Comparison of ENCODE assay signal across 9 cellular contexts in genomic region chr4:17111959-17112659, GRCh38.
DNase-seq lines count a peak whose midpoint lies in the region; ATAC-seq and TF ChIP-seq lines count a peak whose summit lies in the region.
"Had no signal": no experiment of that assay in that cellular context is flagged by ENCODE, and none has a peak within 500 bp of the region (broad histone marks: within the 10 kb centered on the region; RNA-seq: fewer than 3 reads in every experiment).

No MANE protein-coding gene starts in this region.

- ATAC-seq in GM18502 (IDR thresholded peaks at IDR 0.05; ENCODE audit: poor library complexity, unreplicated experiment): no peak

- H3K4me3 Mint-ChIP-seq in neural crest cell: no peak overlapping the region

- TF ChIP-seq CTCF in cardiac fibroblast (IDR thresholded peaks at IDR 0.05; ENCODE audit: low read depth, low read length) (peak; percentile 69), neural crest cell (conservative IDR thresholded peaks at IDR 0.05) (peak; percentile 55)

- peak; percentile 31 for DNase-seq in DMS53 (lab: John Stamatoyannopoulos, UW)
- DNase-seq in DMS53 treated with DMSO at 0.1 percent for 48 hours (lab: John Stamatoyannopoulos, UW; ENCODE audit: unreplicated experiment): no peak
- peak; percentile 11 for DNase-seq in HuH-7 (ENCODE audit: low spot score)
- peak; percentile 16 to 38 for DNase-seq in cardiac fibroblast (ENCODE audit: low read depth in 2 of 2)
- DNase-seq in neural crest cell (ENCODE audit: low read depth, low spot score): peak; percentile 33
- no peak for DNase-seq in activated gamma-delta T cell treated with Interleukin-2 at 50 U/mL for 16 hours
- no peak for DNase-seq in T-helper 9 cell
- DNase-seq: colonic mucosa had no signal

- no peaks in the 10 kb centered on the region for H3K27me3 Mint-ChIP-seq in neural crest cell (ENCODE audit: low read depth)

- no peak overlapping the region for H3K4me3 ChIP-seq in cardiac fibroblast (replicated peaks in 1 of 2; ENCODE audit: low read depth in 2 of 2, low read length in 2 of 2)
- H3K4me3 ChIP-seq: colonic mucosa had no signal

- H3K27ac Mint-ChIP-seq in neural crest cell (ENCODE audit: unreplicated experiment): no peak overlapping the region

- no peaks in the 10 kb centered on the region for H3K36me3 Mint-ChIP-seq in neural crest cell (ENCODE audit: low read depth)

- peaks cover 11% of the 10 kb centered on the region for H3K4me1 Mint-ChIP-seq in neural crest cell

- H3K9me3 Mint-ChIP-seq in neural crest cell: peaks cover 5% of the 10 kb centered on the region

Comparison
In these comparisons a context has a peak if more than half of its experiments do, and no peak if none do; other contexts are left out.
1. DNase-seq: peak in DMS53 (single experiment), HuH-7 (single experiment), cardiac fibroblast (2 of 2) and neural crest cell (single experiment); none in DMS53 treated with DMSO at 0.1 percent for 48 hours (single experiment), activated gamma-delta T cell treated with Interleukin-2 at 50 U/mL for 16 hours (single experiment) and T-helper 9 cell (single experiment).